1 cellular context compared by ENCODE assay signal in genomic region chr1:1302006-1302430, GRCh38.
TF ChIP-seq lines count a peak whose summit lies in the region.

No MANE protein-coding gene starts in this region.

TF ChIP-seq in GM12878, 131 proteins besides CTCF, POLR2A, EP300 and RAD21:
- TF ChIP-seq NR2C2 (IDR thresholded peaks at IDR 0.05; ENCODE audit: borderline replicate concordance, control insufficient read depth, insufficient read length, low read depth) (no peak), MXI1 (IDR thresholded peaks at IDR 0.05; ENCODE audit: low read depth, low read length) (no peak), USF2 (IDR thresholded peaks at IDR 0.05; ENCODE audit: borderline replicate concordance, low read depth, low read length) (no peak), IRF3 (IDR thresholded peaks at IDR 0.05) (no peak), EED (IDR thresholded peaks at IDR 0.05; ENCODE audit: low read depth) (no peak), NFXL1 (IDR thresholded peaks at IDR 0.05; ENCODE audit: borderline replicate concordance) (no peak), NR2C1 (IDR thresholded peaks at IDR 0.05) (no peak), CBX3 (IDR thresholded peaks at IDR 0.05; ENCODE audit: borderline replicate concordance, low read depth) (no peak), CREB1 (IDR thresholded peaks at IDR 0.05; ENCODE audit: low read depth) (no peak), HDAC2 (IDR thresholded peaks at IDR 0.05) (no peak), NBN (IDR thresholded peaks at IDR 0.05) (no peak)
